ENCODE assay signal across 27 cellular contexts in genomic region chr20:54353337-54353736, GRCh38.
"Had no signal": no experiment of that assay in that cellular context is flagged by ENCODE, and none has a peak within 500 bp of the region (broad histone marks: within the 10 kb centered on the region; RNA-seq: fewer than 3 reads in every experiment).

No MANE protein-coding gene starts in this region.

- H3K4me1 Mint-ChIP-seq: memory B cell; stimulated activated naive B cell treated with anti-CD40 and anti-IgM and Interleukin-4, amounts not matched to agents 10 μg/mL and 1 μg/mL and 100 μg/mL, for 72 hours had no signal

- H3K27ac ChIP-seq: esophagus muscularis mucosa, foreskin keratinocyte, gastroesophageal sphincter, heart left ventricle, hepatocyte, neural progenitor cell, parathyroid adenoma, right lobe of liver, stomach, thyroid gland, vagina had no signal

- DNase-seq: dermis blood vessel endothelial cell; effector memory CD4-positive, alpha-beta T cell; foreskin keratinocyte; heart left ventricle; kidney; naive thymus-derived CD4-positive, alpha-beta T cell; right lobe of liver; small intestine; stimulated activated CD4-positive, alpha-beta T cell treated with anti-CD3 and anti-CD28 coated beads, Interleukin-15, amount 100 ng/mL, for 24 hours; stimulated activated CD4-positive, alpha-beta T cell treated with anti-CD3 and anti-CD28 coated beads, Interleukin-2, amount 100 ng/mL, for 48 hours; stimulated activated naive B cell treated with anti-CD40 and anti-IgM and Interleukin-4, amounts not matched to agents 10 μg/mL and 1 μg/mL and 100 μg/mL, for 72 hours; stomach; thyroid gland; trophoblast cell had no signal

- H2AFZ ChIP-seq: hepatocyte, neural progenitor cell, parathyroid adenoma had no signal

- H3K9ac ChIP-seq: neural progenitor cell, parathyroid adenoma had no signal

- FAIRE-seq: endothelial cell of umbilical vein, kidney, small intestine had no signal

- H3K27ac Mint-ChIP-seq: memory B cell; mesothelial cell of epicardium; naive thymus-derived CD4-positive, alpha-beta T cell; nephron; neural progenitor cell; progenitor cell of endocrine pancreas; stimulated activated naive B cell treated with anti-CD40 and anti-IgM and Interleukin-4, amounts not matched to agents 10 μg/mL and 1 μg/mL and 100 μg/mL, for 72 hours had no signal

- ATAC-seq: foreskin keratinocyte; gastroesophageal sphincter; heart left ventricle; left lobe of liver; naive thymus-derived CD4-positive, alpha-beta T cell; right lobe of liver; stimulated activated naive B cell treated with anti-CD40 and anti-IgM and Interleukin-4, amounts not matched to agents 10 μg/mL and 1 μg/mL and 100 μg/mL, for 72 hours had no signal

- H3K27me3 Mint-ChIP-seq: progenitor cell of endocrine pancreas had no signal

- H3K9me3 ChIP-seq: esophagus muscularis mucosa, gastroesophageal sphincter, heart left ventricle, right lobe of liver, stomach, thyroid gland, vagina had no signal

- H3K79me2 ChIP-seq: hepatocyte, parathyroid adenoma had no signal

- H3K4me1 ChIP-seq: foreskin keratinocyte, heart left ventricle, parathyroid adenoma, right lobe of liver, stomach, thyroid gland, vagina had no signal

- H3K36me3 Mint-ChIP-seq: memory B cell; mesothelial cell of epicardium; neural progenitor cell; stimulated activated naive B cell treated with anti-CD40 and anti-IgM and Interleukin-4, amounts not matched to agents 10 μg/mL and 1 μg/mL and 100 μg/mL, for 72 hours had no signal

- H3K4me3 Mint-ChIP-seq: memory B cell; mesothelial cell of epicardium; naive thymus-derived CD4-positive, alpha-beta T cell; nephron; neural progenitor cell; stimulated activated naive B cell treated with anti-CD40 and anti-IgM and Interleukin-4, amounts not matched to agents 10 μg/mL and 1 μg/mL and 100 μg/mL, for 72 hours had no signal

- H3K27me3 ChIP-seq: esophagus muscularis mucosa, foreskin keratinocyte, gastroesophageal sphincter, heart left ventricle, hepatocyte, neural progenitor cell, right lobe of liver, stomach, thyroid gland, vagina had no signal

- H3K4me2 ChIP-seq: hepatocyte, neural progenitor cell had no signal

- H3K36me3 ChIP-seq: esophagus muscularis mucosa, gastroesophageal sphincter, heart left ventricle, neural progenitor cell, right lobe of liver, stomach, thyroid gland, vagina had no signal

- H3K4me3 ChIP-seq: esophagus muscularis mucosa, gastroesophageal sphincter, heart left ventricle, hepatocyte, lung, neural progenitor cell, right lobe of liver, stomach, thyroid gland, vagina had no signal

- H3K9me3 Mint-ChIP-seq: memory B cell, mesothelial cell of epicardium, nephron, neural progenitor cell had no signal
